ENCODE assay signal across 35 cellular contexts in the genomic region with DNA sequence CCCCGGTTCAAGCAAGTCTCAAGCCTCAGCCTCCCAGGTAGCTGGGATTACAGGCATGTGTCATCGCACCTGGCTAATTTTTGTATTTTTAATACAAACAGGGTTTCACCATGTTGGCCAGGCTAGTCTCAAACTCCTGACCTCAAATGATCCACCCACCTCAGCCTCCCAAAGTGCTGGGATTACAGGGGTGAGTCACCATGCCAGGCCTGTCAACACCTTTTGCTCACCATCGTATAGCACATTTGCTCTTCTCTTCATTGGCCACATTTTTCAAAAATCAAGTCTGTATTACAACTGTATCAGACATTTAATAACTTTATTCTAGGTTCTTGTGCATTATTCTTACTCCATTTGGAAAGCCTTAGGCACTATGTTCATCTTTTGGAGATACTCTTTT. TPM values are rescaled to one million over a fixed set of nuclear protein-coding genes. Genes with fewer than 3 reads are reported as not detected.
DNase-seq lines count a peak whose midpoint lies in the region; ATAC-seq, FAIRE-seq and TF ChIP-seq lines count a peak whose summit lies in the region.
"Had no signal": no experiment of that assay in that cellular context is flagged by ENCODE, and none has a peak within 500 bp of the region (broad histone marks: within the 10 kb centered on the region; RNA-seq: fewer than 3 reads in every experiment).

No MANE protein-coding gene starts in this region.

- CTCF ChIA-PET in A549 (lab: Yijun Ruan, JAX) = interaction anchor here (1.3 kb wide), 1 partner anchor 27 kb away, joined by 3 read pairs; no protein-coding TSS in a partner anchor
- CTCF ChIA-PET in WTC11 (lab: Charles Lee) = no interaction called here

- ATAC-seq in A549 (no peak), WTC11 (no peak)
- ATAC-seq: activated CD8-positive, alpha-beta T cell treated with anti-CD3 and anti-CD28 coated beads for 36 hours; CD8-positive, alpha-beta T cell; pancreas; stimulated activated naive CD8-positive, alpha-beta T cell treated with anti-CD3 and anti-CD28 coated beads, Interleukin-15, Interleukin-2, amounts not matched to agents 100 U/mL and 50 U/mL, for 24 hours had no signal

- H3K9me3 ChIP-seq in A549 (no peaks in the 10 kb centered on the region), GM23248 (ENCODE audit: low read depth) (no peaks in the 10 kb centered on the region)
- H3K9me3 ChIP-seq: breast epithelium, colonic mucosa, left ventricle myocardium inferior, pancreas, SJCRH30, testis had no signal

- no peaks in the 10 kb centered on the region for H3K9me3 Mint-ChIP-seq in WTC11
- H3K9me3 Mint-ChIP-seq: activated T-helper 2 cell treated with anti-CD3 and anti-CD28 coated beads, Interferon-gamma antibody, Interleukin-2, Interleukin-4, amounts not matched to agents 10 μg/mL and 5 μg/mL and 100 μg/mL, durations not matched to agents 14 hours and 24 hours and 36 hours; CD8-positive, alpha-beta T cell; H9 had no signal

- peaks cover 28% of the 10 kb centered on the region for H3K4me1 Mint-ChIP-seq in WTC11

- TF ChIP-seq CTCF in A549 (IDR thresholded peaks at IDR 0.05) (no peak), WTC11 (IDR thresholded peaks at IDR 0.05) (no peak), fibroblast of mammary gland (conservative IDR thresholded peaks at IDR 0.05; ENCODE audit: control insufficient read depth, insufficient read depth, low read depth, low read length) (no peak)

- H2AFZ ChIP-seq in GM23248 = no peak overlapping the region

- POLR2A ChIA-PET in A549 (lab: Yijun Ruan, JAX) (no interaction called here), WTC11 (lab: Charles Lee) (no interaction called here)

- TF ChIP-seq RAD21 in A549 (conservative IDR thresholded peaks at IDR 0.05 in 1 of 2, IDR thresholded peaks at IDR 0.05 in 1 of 2) = no peak

- in situ Hi-C loops in GM23248 (cut with MboI) = no loop called here

- WGBS in A549 (ENCODE audit: missing lambda C conversion rate) = 71% methylated on average over 3 of the region's 3 CpGs
- 52 to 53% methylated on average over 3 of the region's 3 CpGs for WGBS in GM23248 (ENCODE audit: low coverage in 1 of 2, low lambda C conversion rate in 2 of 2, missing lambda C conversion rate in 2 of 2), 2 experiments

- H3K27me3 Mint-ChIP-seq in WTC11 (ENCODE audit: low read depth) = peaks cover 2% of the 10 kb centered on the region; the same call in 1 of the 2 replicates

- H3K4me3 ChIP-seq in A549 (no peak overlapping the region), GM23248 (no peak overlapping the region), fibroblast of mammary gland (ENCODE audit: control insufficient read depth, low read depth, low read length) (no peak overlapping the region)
- H3K4me3 ChIP-seq: breast epithelium, colonic mucosa, left ventricle myocardium inferior, pancreas, SJCRH30, smooth muscle cell, testis had no signal

- FAIRE-seq in A549 (lab: Jason Lieb, UNC) = no peak
- FAIRE-seq: GM12892, keratinocyte, TTC549 had no signal

- 0 out of 2 replicates have a peak, but pooled peaks cover 4% of the 10 kb centered on the region for H3K36me3 ChIP-seq in GM23248 (ENCODE audit: low read depth)
- H3K36me3 ChIP-seq: breast epithelium, colonic mucosa, left ventricle myocardium inferior, pancreas had no signal

- no peak for TF ChIP-seq EP300 in A549 (IDR thresholded peaks at IDR 0.05)

- H3K27ac ChIP-seq in A549 (no peak overlapping the region), GM23248 (peak overlapping the region; percentile 3)
- H3K27ac ChIP-seq: breast epithelium, colonic mucosa, left ventricle myocardium inferior, pancreas, SJCRH30, testis had no signal

- no peak for TF ChIP-seq POLR2A in A549 (IDR thresholded peaks at IDR 0.05; ENCODE audit: low read length)

- H3K36me3 Mint-ChIP-seq in WTC11 = peaks cover 29% of the 10 kb centered on the region
- H3K36me3 Mint-ChIP-seq: CD8-positive, alpha-beta T cell had no signal

- H3K79me2 ChIP-seq in GM23248 (ENCODE audit: insufficient read depth) = peaks cover 62% of the 10 kb centered on the region

- H3K27me3 ChIP-seq in GM23248 (replicated peaks; ENCODE audit: insufficient read depth) = no peaks in the 10 kb centered on the region
- H3K27me3 ChIP-seq: colonic mucosa, pancreas, SJCRH30, testis had no signal

- no peak for DNase-seq in A549 (ENCODE audit: low read depth in 1 of 2, low spot score in 1 of 2)
- peak; percentile 24 for DNase-seq in GM23248
- DNase-seq in WTC11 (ENCODE audit: low spot score) = no peak
- peak; percentile 69 for DNase-seq in fibroblast of mammary gland (ENCODE audit: low read depth)
- DNase-seq in RPMI8226 = no peak
- no peak for DNase-seq in GM19240 (ENCODE audit: insufficient read length, low spot score)
- DNase-seq in HK-2 (ENCODE audit: unreplicated experiment) = no peak
- DNase-seq in GF-D8 (lab: John Stamatoyannopoulos, UW) = no peak
- DNase-seq: activated CD8-positive, alpha-beta memory T cell treated with anti-CD3 and anti-CD28 coated beads, Interleukin-2, amount 50 U/mL, for 48 hours; activated CD8-positive, alpha-beta T cell treated with anti-CD3 and anti-CD28 coated beads for 36 hours; activated naive CD4-positive, alpha-beta T cell treated with anti-CD3 and anti-CD28 coated beads, Interleukin-2, amount 50 U/mL, for 16 hours; amniotic stem cell; CD8-positive, alpha-beta T cell; colonic mucosa; effector CD8-positive, alpha-beta T cell; H9; head of caudate nucleus; left ventricle myocardium inferior; mesenchymal stem cell; NCI-H1105; NCI-H187; NCI-H2171; pancreas; SJCRH30; stimulated activated CD4-positive, alpha-beta T cell treated with anti-CD3 and anti-CD28 coated beads, Interleukin-1b, Interleukin-23, amount 100 ng/mL, for 48 hours; stimulated activated naive CD8-positive, alpha-beta T cell treated with anti-CD3 and anti-CD28 coated beads, Interleukin-15, Interleukin-2, amounts not matched to agents 100 U/mL and 50 U/mL, for 24 hours; T-helper 1 cell; testis had no signal

- no peak overlapping the region for H3K4me3 Mint-ChIP-seq in WTC11
- H3K4me3 Mint-ChIP-seq: activated CD8-positive, alpha-beta T cell treated with anti-CD3 and anti-CD28 coated beads for 36 hours; CD8-positive, alpha-beta T cell; H9 had no signal

- peaks cover 10% of the 10 kb centered on the region; the same call in 1 of the 3 replicates for H3K4me1 ChIP-seq in A549
- peaks cover 52% of the 10 kb centered on the region for H3K4me1 ChIP-seq in GM23248 (ENCODE audit: insufficient read depth)
- H3K4me1 ChIP-seq: breast epithelium, colonic mucosa, testis had no signal

- no peaks in the 10 kb centered on the region for H3K9me2 ChIP-seq in GM23248 (ENCODE audit: insufficient read depth)

- H3F3A ChIP-seq in GM23248 (ENCODE audit: insufficient read depth) = peaks cover 19% of the 10 kb centered on the region

- H3K9ac ChIP-seq in GM23248 = no peak overlapping the region

- peak overlapping the region; percentile 10; the same call in 1 of the 2 replicates for H3K27ac Mint-ChIP-seq in WTC11
- H3K27ac Mint-ChIP-seq: activated CD8-positive, alpha-beta T cell treated with anti-CD3 and anti-CD28 coated beads for 36 hours; activated T-helper 2 cell treated with anti-CD3 and anti-CD28 coated beads, Interferon-gamma antibody, Interleukin-2, Interleukin-4, amounts not matched to agents 10 μg/mL and 5 μg/mL and 100 μg/mL, durations not matched to agents 14 hours and 24 hours and 36 hours; CD8-positive, alpha-beta T cell; IgD-negative memory B cell had no signal

- H3K4me2 ChIP-seq in A549 (no peak overlapping the region), GM23248 (ENCODE audit: unreplicated experiment) (no peak overlapping the region)
- H3K4me2 ChIP-seq: smooth muscle cell had no signal

- H4K20me1 ChIP-seq in GM23248 (ENCODE audit: insufficient read depth) = no peaks in the 10 kb centered on the region

TF ChIP-seq in A549, 52 proteins besides CTCF, POLR2A, EP300 and RAD21:
- TF ChIP-seq POLR2AphosphoS2 (conservative IDR thresholded peaks at IDR 0.05; ENCODE audit: low read length) = no peak
- TF ChIP-seq E2F6 (IDR thresholded peaks at IDR 0.05; ENCODE audit: borderline replicate concordance, low read depth) = no peak
- no peak for TF ChIP-seq FOSL2 (IDR thresholded peaks at IDR 0.05)
- TF ChIP-seq FOSL2 (CRISPR knock-in tag; IDR thresholded peaks at IDR 0.05) = peak; percentile 27

TF ChIP-seq in WTC11, 78 proteins besides CTCF, POLR2A, EP300 and RAD21 (continues in another document):
- TF ChIP-seq ZNF219 (CRISPR knock-in tag; IDR thresholded peaks at IDR 0.05; ENCODE audit: borderline replicate concordance) = no peak
- no peak for TF ChIP-seq ZNF423 (CRISPR knock-in tag; IDR thresholded peaks at IDR 0.05)
- no peak for TF ChIP-seq ZNF416 (CRISPR knock-in tag; IDR thresholded peaks at IDR 0.05)
- TF ChIP-seq, protein P1, sequence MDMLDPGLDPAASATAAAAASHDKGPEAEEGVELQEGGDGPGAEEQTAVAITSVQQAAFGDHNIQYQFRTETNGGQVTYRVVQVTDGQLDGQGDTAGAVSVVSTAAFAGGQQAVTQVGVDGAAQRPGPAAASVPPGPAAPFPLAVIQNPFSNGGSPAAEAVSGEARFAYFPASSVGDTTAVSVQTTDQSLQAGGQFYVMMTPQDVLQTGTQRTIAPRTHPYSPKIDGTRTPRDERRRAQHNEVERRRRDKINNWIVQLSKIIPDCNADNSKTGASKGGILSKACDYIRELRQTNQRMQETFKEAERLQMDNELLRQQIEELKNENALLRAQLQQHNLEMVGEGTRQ (CRISPR knock-in tag; IDR thresholded peaks at IDR 0.05) = no peak
- TF ChIP-seq FOXP1 (CRISPR knock-in tag; IDR thresholded peaks at IDR 0.05; ENCODE audit: borderline replicate concordance) = no peak
- TF ChIP-seq MXD4 (CRISPR knock-in tag; IDR thresholded peaks at IDR 0.05; ENCODE audit: borderline replicate concordance) = no peak
- TF ChIP-seq, protein P2, sequence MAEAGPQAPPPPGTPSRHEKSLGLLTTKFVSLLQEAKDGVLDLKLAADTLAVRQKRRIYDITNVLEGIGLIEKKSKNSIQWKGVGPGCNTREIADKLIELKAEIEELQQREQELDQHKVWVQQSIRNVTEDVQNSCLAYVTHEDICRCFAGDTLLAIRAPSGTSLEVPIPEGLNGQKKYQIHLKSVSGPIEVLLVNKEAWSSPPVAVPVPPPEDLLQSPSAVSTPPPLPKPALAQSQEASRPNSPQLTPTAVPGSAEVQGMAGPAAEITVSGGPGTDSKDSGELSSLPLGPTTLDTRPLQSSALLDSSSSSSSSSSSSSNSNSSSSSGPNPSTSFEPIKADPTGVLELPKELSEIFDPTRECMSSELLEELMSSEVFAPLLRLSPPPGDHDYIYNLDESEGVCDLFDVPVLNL (CRISPR knock-in tag; IDR thresholded peaks at IDR 0.05; ENCODE audit: borderline replicate concordance, low read depth) = no peak
- no peak for TF ChIP-seq TCF7 (CRISPR knock-in tag; IDR thresholded peaks at IDR 0.05; ENCODE audit: low read depth)

RNA-seq across cellular contexts. Expression of gene BCAT1, which starts 50.3 kb away (rescaled TPM):
- polyA plus RNA-seq in A549 (2011; rRNA removed) (14.6 and 18.0 TPM in 2 replicates), A549 (2017; fragmentation: RNase III; extraction: RNeasy Plus Mini Kit Qiagen cat#74134 plus additional on column Dnase treatment) (10.4 to 12.2 TPM (median 10.5 TPM) in 3 replicates), GM23248 (2016; fragmentation: Nextera tagmentation; extraction: Ambion mirVana) (51.9 and 60.6 TPM in 2 replicates)
- polyA plus RNA-seq in A549 (2012; cell fraction: cytosol; rRNA removed) = 1.8 and 2.1 TPM in 2 replicates
- 1.1 and 1.8 TPM in 2 replicates for polyA plus RNA-seq in A549 (2012; cell fraction: nucleus; rRNA removed)
- polyA minus RNA-seq in A549 (2011; rRNA and poly(A)+ RNA removed) = 26.2 and 30.2 TPM in 2 replicates
- total RNA-seq in GM23248 (2014; rRNA removed; shearing (Covaris generic)) = 72.1 and 109 TPM in 2 replicates
- total RNA-seq in WTC11 (2021) = 239 to 267 TPM (median 240 TPM) in 3 replicates

Comparison
In these comparisons a context has a peak if more than half of its experiments do, and no peak if none do; other contexts are left out.
1. DNase-seq: peak in GM23248 (single experiment) and fibroblast of mammary gland (single experiment); none in A549 (0 of 2), WTC11 (single experiment), RPMI8226 (single experiment), GM19240 (single experiment), HK-2 (single experiment) and GF-D8 (single experiment).